Comparison of ENCODE assay signal across 1 cellular context in genomic region chr2:205989291-205990071, GRCh38.
A peak's percentile ranks its signal among the peaks of the same experiment; 100 is the strongest.
TF ChIP-seq lines count a peak whose summit lies in the region.

No MANE protein-coding gene starts in this region.

TF ChIP-seq in HepG2, 621 proteins besides CTCF, POLR2A, EP300 and RAD21 (continued from another document and continues in another):
- 0 out of 2 replicates have a peak, but pooled peaks have one; percentile 41 for TF ChIP-seq HMGXB3 (CRISPR knock-in tag; IDR thresholded peaks at IDR 0.05; ENCODE audit: borderline replicate concordance)
- TF ChIP-seq MAX (IDR thresholded peaks at IDR 0.05) = peak; percentile 25; the same call in 1 of the 2 replicates
- peak; percentile 96 for TF ChIP-seq CEBPG (CRISPR knock-in tag; IDR thresholded peaks at IDR 0.05)
- TF ChIP-seq ZNF232 (CRISPR knock-in tag; IDR thresholded peaks at IDR 0.05; ENCODE audit: borderline replicate concordance) = no peak
- TF ChIP-seq ZNF451 (CRISPR knock-in tag; IDR thresholded peaks at IDR 0.05) = 0 out of 2 replicates have a peak, but pooled peaks have one; percentile 52
- TF ChIP-seq ZNF609 (CRISPR knock-in tag; IDR thresholded peaks at IDR 0.05; ENCODE audit: borderline replicate concordance) = 0 out of 2 replicates have a peak, but pooled peaks have one; percentile 23
- no peak for TF ChIP-seq NR2F6 (IDR thresholded peaks at IDR 0.05)
- peak; percentile 25; the same call in 1 of the 2 replicates for TF ChIP-seq NR2F6 (CRISPR knock-in tag; IDR thresholded peaks at IDR 0.05)
- 0 out of 2 replicates have a peak, but pooled peaks have one; percentile 15 for TF ChIP-seq DMAP1 (CRISPR knock-in tag; IDR thresholded peaks at IDR 0.05)
- no peak for TF ChIP-seq ZNF776 (CRISPR knock-in tag; IDR thresholded peaks at IDR 0.05)
- TF ChIP-seq RCOR2 (CRISPR knock-in tag; IDR thresholded peaks at IDR 0.05) = peak; percentile 77; the same call in 1 of the 2 replicates
- TF ChIP-seq ZBTB25 (CRISPR knock-in tag; IDR thresholded peaks at IDR 0.05) = peak; percentile 65; the same call in 1 of the 2 replicates
- TF ChIP-seq ZNF572 (CRISPR knock-in tag; IDR thresholded peaks at IDR 0.05) = 0 out of 2 replicates have a peak, but pooled peaks have one; percentile 42
- TF ChIP-seq GZF1 (CRISPR knock-in tag; IDR thresholded peaks at IDR 0.05) = no peak
- TF ChIP-seq TFE3 (CRISPR knock-in tag; IDR thresholded peaks at IDR 0.05) = peak; percentile 58
- TF ChIP-seq ARID5B (CRISPR knock-in tag; IDR thresholded peaks at IDR 0.05) = peak; percentile 80
- no peak for TF ChIP-seq PRDM4 (CRISPR knock-in tag; IDR thresholded peaks at IDR 0.05; ENCODE audit: borderline replicate concordance)
- peak; percentile 44; the same call in 1 of the 2 replicates for TF ChIP-seq RARA (CRISPR knock-in tag; IDR thresholded peaks at IDR 0.05)
- TF ChIP-seq HOMEZ (CRISPR knock-in tag; IDR thresholded peaks at IDR 0.05; ENCODE audit: low read depth) = peak; percentile 83
- peak; percentile 59; the same call in 1 of the 2 replicates for TF ChIP-seq ZNF501 (CRISPR knock-in tag; IDR thresholded peaks at IDR 0.05)
- no peak for TF ChIP-seq MTA1 (CRISPR knock-in tag; IDR thresholded peaks at IDR 0.05; ENCODE audit: borderline replicate concordance)
- 0 out of 2 replicates have a peak, but pooled peaks have one; percentile 10 for TF ChIP-seq SALL1 (CRISPR knock-in tag; IDR thresholded peaks at IDR 0.05)
- TF ChIP-seq ZSCAN21 (CRISPR knock-in tag; IDR thresholded peaks at IDR 0.05; ENCODE audit: borderline replicate concordance) = 0 out of 2 replicates have a peak, but pooled peaks have one; percentile 42
- TF ChIP-seq HNF1B (CRISPR knock-in tag; IDR thresholded peaks at IDR 0.05) = peak; percentile 68
- TF ChIP-seq HBP1 (CRISPR knock-in tag; IDR thresholded peaks at IDR 0.05; ENCODE audit: low read depth) = 0 out of 2 replicates have a peak, but pooled peaks have one; percentile 17
- peak; percentile 24; the same call in 1 of the 2 replicates for TF ChIP-seq KAT8 (CRISPR knock-in tag; IDR thresholded peaks at IDR 0.05)
